6 cellular contexts compared by ENCODE assay signal in genomic region chr3:175247629-175248028, GRCh38.
"Had no signal": no experiment of that assay in that cellular context is flagged by ENCODE, and none has a peak within 500 bp of the region (broad histone marks: within the 10 kb centered on the region; RNA-seq: fewer than 3 reads in every experiment).

No MANE protein-coding gene starts in this region.

- H3K27ac Mint-ChIP-seq: GM23338, H9 had no signal

- DNase-seq: H9, HCEC 1CT, IMR-90, KG1 had no signal

- H3K4me3 Mint-ChIP-seq: GM23338, H9 had no signal

- H3K9me3 Mint-ChIP-seq: GM23338, H9 had no signal

- ATAC-seq: GM23338, K562 had no signal

- H3K4me3 ChIP-seq: GM23338, K562 had no signal
